13 cellular contexts compared by ENCODE assay signal in genomic region chr6:47352169-47352568, GRCh38. TPM values are rescaled to one million over a fixed set of nuclear protein-coding genes. Genes with fewer than 3 reads are reported as not detected.
DNase-seq lines count a peak whose midpoint lies in the region; TF ChIP-seq lines count a peak whose summit lies in the region.
"Had no signal": no experiment of that assay in that cellular context is flagged by ENCODE, and none has a peak within 500 bp of the region (broad histone marks: within the 10 kb centered on the region; RNA-seq: fewer than 3 reads in every experiment).

No MANE protein-coding gene starts in this region.

- no peaks in the 10 kb centered on the region for H3K27me3 Mint-ChIP-seq in progenitor cell of endocrine pancreas
- peaks cover 20% of the 10 kb centered on the region for H3K27me3 Mint-ChIP-seq in activated CD4-positive, alpha-beta T cell treated with anti-CD3 and anti-CD28 coated beads, Interleukin-2, amount 10 ng/mL, durations not matched to agents 7 days and 5 days

- no peaks in the 10 kb centered on the region for H3K79me2 ChIP-seq in OCI-LY3 (ENCODE audit: low read length)

- no peaks in the 10 kb centered on the region for H3K9me3 Mint-ChIP-seq in progenitor cell of endocrine pancreas (ENCODE audit: low read depth)
- no peaks in the 10 kb centered on the region for H3K9me3 Mint-ChIP-seq in activated CD4-positive, alpha-beta T cell treated with anti-CD3 and anti-CD28 coated beads, Interleukin-2, amount 10 ng/mL, durations not matched to agents 7 days and 5 days
- H3K9me3 Mint-ChIP-seq: activated naive CD8-positive, alpha-beta T cell treated with anti-CD3 and anti-CD28 coated beads for 36 hours had no signal

- no peaks in the 10 kb centered on the region for H3K4me1 Mint-ChIP-seq in progenitor cell of endocrine pancreas (ENCODE audit: low read depth)
- H3K4me1 Mint-ChIP-seq in activated CD4-positive, alpha-beta T cell treated with anti-CD3 and anti-CD28 coated beads, Interleukin-2, amount 10 ng/mL, durations not matched to agents 7 days and 5 days = no peaks in the 10 kb centered on the region
- H3K4me1 Mint-ChIP-seq: activated naive CD8-positive, alpha-beta T cell treated with anti-CD3 and anti-CD28 coated beads for 36 hours; immature natural killer cell had no signal

- intact Hi-C loops in thyroid gland (cut with DNase I) = no loop called here

- H3K4me3 Mint-ChIP-seq in progenitor cell of endocrine pancreas (ENCODE audit: low read depth) = no peak overlapping the region
- H3K4me3 Mint-ChIP-seq in activated CD4-positive, alpha-beta T cell treated with anti-CD3 and anti-CD28 coated beads, Interleukin-2, amount 10 ng/mL, durations not matched to agents 7 days and 5 days = no peak overlapping the region
- H3K4me3 Mint-ChIP-seq: activated naive CD8-positive, alpha-beta T cell treated with anti-CD3 and anti-CD28 coated beads for 36 hours; immature natural killer cell had no signal

- CTCF ChIA-PET in activated CD4-positive, alpha-beta T cell treated with anti-CD3 and anti-CD28 coated beads, Interleukin-2, amount 10 ng/mL, durations not matched to agents 7 days and 5 days (lab: Charles Lee) = no interaction called here

- H4K20me1 ChIP-seq in OCI-LY3 (ENCODE audit: insufficient read depth, low read length) = no peaks in the 10 kb centered on the region

- POLR2A ChIA-PET in activated CD4-positive, alpha-beta T cell treated with anti-CD3 and anti-CD28 coated beads, Interleukin-2, amount 10 ng/mL, durations not matched to agents 7 days and 5 days (lab: Charles Lee) = no interaction called here

- no peak overlapping the region for H3K4me3 ChIP-seq in OCI-LY3 (ENCODE audit: low read length)
- H3K4me3 ChIP-seq in thyroid gland (replicated peaks in 1 of 3) = no peak overlapping the region
- H3K4me3 ChIP-seq: SJSA1 had no signal

- no peaks in the 10 kb centered on the region for H3K36me3 Mint-ChIP-seq in progenitor cell of endocrine pancreas (ENCODE audit: insufficient read depth)
- H3K36me3 Mint-ChIP-seq in activated CD4-positive, alpha-beta T cell treated with anti-CD3 and anti-CD28 coated beads, Interleukin-2, amount 10 ng/mL, durations not matched to agents 7 days and 5 days (ENCODE audit: low read depth) = no peaks in the 10 kb centered on the region
- H3K36me3 Mint-ChIP-seq: activated naive CD8-positive, alpha-beta T cell treated with anti-CD3 and anti-CD28 coated beads for 36 hours; immature natural killer cell had no signal

- 72 to 79% methylated on average over 3 of the region's 3 CpGs for WGBS in thyroid gland, 2 donors

- peaks cover 38% of the 10 kb centered on the region for H3K4me1 ChIP-seq in OCI-LY3 (ENCODE audit: low read length)
- H3K4me1 ChIP-seq in thyroid gland = no peaks in the 10 kb centered on the region
- H3K4me1 ChIP-seq: SJSA1 had no signal

- H3K9me3 ChIP-seq in OCI-LY3 (ENCODE audit: insufficient read depth, low read length) (no peaks in the 10 kb centered on the region), thyroid gland (no peaks in the 10 kb centered on the region)
- H3K9me3 ChIP-seq: SJSA1 had no signal

- no peak overlapping the region for H2AFZ ChIP-seq in OCI-LY3 (ENCODE audit: low read depth, low read length)

- H3K27ac ChIP-seq in OCI-LY3 (ENCODE audit: low read length) (no peak overlapping the region), thyroid gland (no peak overlapping the region)
- H3K27ac ChIP-seq: SJSA1 had no signal

- H3K27me3 ChIP-seq in OCI-LY3 (ENCODE audit: low read depth, low read length) (no peaks in the 10 kb centered on the region), thyroid gland (no peaks in the 10 kb centered on the region)
- H3K27me3 ChIP-seq: SJSA1 had no signal

- H3K27ac Mint-ChIP-seq in progenitor cell of endocrine pancreas = no peak overlapping the region
- H3K27ac Mint-ChIP-seq in activated CD4-positive, alpha-beta T cell treated with anti-CD3 and anti-CD28 coated beads, Interleukin-2, amount 10 ng/mL, durations not matched to agents 7 days and 5 days = no peak overlapping the region
- H3K27ac Mint-ChIP-seq: activated naive CD8-positive, alpha-beta T cell treated with anti-CD3 and anti-CD28 coated beads for 36 hours; immature natural killer cell had no signal

- TF ChIP-seq POLR2A in thyroid gland (IDR thresholded peaks at IDR 0.05) = no peak

- no peak overlapping the region for H3K9ac ChIP-seq in OCI-LY3 (ENCODE audit: low read length)

- no peak overlapping the region for H3K4me2 ChIP-seq in OCI-LY3 (ENCODE audit: low read length)

- H3K36me3 ChIP-seq in OCI-LY3 (replicated peaks; ENCODE audit: low read depth, low read length) (no peaks in the 10 kb centered on the region), thyroid gland (no peaks in the 10 kb centered on the region)
- H3K36me3 ChIP-seq: SJSA1 had no signal

- peak; percentile 33; the same call in 1 of the 2 replicates for TF ChIP-seq CTCF in OCI-LY3 (IDR thresholded peaks at IDR 0.05; ENCODE audit: low read depth, low read length)
- peak; percentile 21 for TF ChIP-seq CTCF in progenitor cell of endocrine pancreas (IDR thresholded peaks at IDR 0.05; ENCODE audit: unreplicated experiment)
- no peak for TF ChIP-seq CTCF in thyroid gland (IDR thresholded peaks at IDR 0.05)

- peak; percentile 19 for DNase-seq in NCI-H748 (lab: John Stamatoyannopoulos, UW; ENCODE audit: unreplicated experiment)
- DNase-seq in NCI-H748 treated with DMSO at 0.1 percent for 48 hours (lab: John Stamatoyannopoulos, UW) = no peak
- DNase-seq in dermis blood vessel endothelial cell = peak; percentile 13
- DNase-seq in progenitor cell of endocrine pancreas (ENCODE audit: low spot score, unreplicated experiment) = no peak
- DNase-seq in midbrain (lab: John Stamatoyannopoulos, UW) = no peak
- no peak for DNase-seq in activated CD4-positive, alpha-beta T cell treated with anti-CD3 and anti-CD28 coated beads, Interleukin-2, amount 10 ng/mL, durations not matched to agents 7 days and 5 days
- no peak for DNase-seq in thyroid gland
- DNase-seq: activated naive CD8-positive, alpha-beta T cell treated with anti-CD3 and anti-CD28 coated beads for 36 hours; DMS79; immature natural killer cell; NCI-H526 had no signal

RNA-seq across cellular contexts. Expression of gene TNFRSF21, which starts 42.5 kb away (rescaled TPM):
- 56.0 and 71.9 TPM in 2 replicates for total RNA-seq in dermis blood vessel endothelial cell
- 46.3 and 49.7 TPM in 2 replicates for total RNA-seq in progenitor cell of endocrine pancreas
- total RNA-seq in activated CD4-positive, alpha-beta T cell treated with anti-CD3 and anti-CD28 coated beads, Interleukin-2, amount 10 ng/mL, durations not matched to agents 7 days and 5 days = under 1 TPM; 0.27 TPM
- 10 to 100 TPM in 1 of 4 donors, 1 to 10 TPM in 3; 5.7 to 13.6 (median 7.0) TPM for total RNA-seq in thyroid gland

Comparison
In these comparisons a context has a peak if more than half of its experiments do, and no peak if none do; other contexts are left out.
1. DNase-seq: peak in NCI-H748 (single experiment) and dermis blood vessel endothelial cell (single experiment); none in NCI-H748 treated with DMSO at 0.1 percent for 48 hours (single experiment), progenitor cell of endocrine pancreas (single experiment), midbrain (single experiment), activated CD4-positive, alpha-beta T cell treated with anti-CD3 and anti-CD28 coated beads, Interleukin-2, amount 10 ng/mL, durations not matched to agents 7 days and 5 days (single experiment) and thyroid gland (0 of 2).
2. CTCF ChIP-seq: peak in OCI-LY3 (single experiment) and progenitor cell of endocrine pancreas (single experiment); none in thyroid gland (0 of 6).
3. RNA of gene TNFRSF21, which starts 42.5 kb away (total RNA-seq): 56.0 to 71.9 TPM in dermis blood vessel endothelial cell, 46.3 to 49.7 TPM in progenitor cell of endocrine pancreas and 5.7 to 13.6 TPM in thyroid gland; 0.27 TPM in activated CD4-positive, alpha-beta T cell treated with anti-CD3 and anti-CD28 coated beads, Interleukin-2, amount 10 ng/mL, durations not matched to agents 7 days and 5 days; every median in the first group is over 4 times any median in the second.